ENCODE assay signal across 26 cellular contexts in the genomic region with DNA sequence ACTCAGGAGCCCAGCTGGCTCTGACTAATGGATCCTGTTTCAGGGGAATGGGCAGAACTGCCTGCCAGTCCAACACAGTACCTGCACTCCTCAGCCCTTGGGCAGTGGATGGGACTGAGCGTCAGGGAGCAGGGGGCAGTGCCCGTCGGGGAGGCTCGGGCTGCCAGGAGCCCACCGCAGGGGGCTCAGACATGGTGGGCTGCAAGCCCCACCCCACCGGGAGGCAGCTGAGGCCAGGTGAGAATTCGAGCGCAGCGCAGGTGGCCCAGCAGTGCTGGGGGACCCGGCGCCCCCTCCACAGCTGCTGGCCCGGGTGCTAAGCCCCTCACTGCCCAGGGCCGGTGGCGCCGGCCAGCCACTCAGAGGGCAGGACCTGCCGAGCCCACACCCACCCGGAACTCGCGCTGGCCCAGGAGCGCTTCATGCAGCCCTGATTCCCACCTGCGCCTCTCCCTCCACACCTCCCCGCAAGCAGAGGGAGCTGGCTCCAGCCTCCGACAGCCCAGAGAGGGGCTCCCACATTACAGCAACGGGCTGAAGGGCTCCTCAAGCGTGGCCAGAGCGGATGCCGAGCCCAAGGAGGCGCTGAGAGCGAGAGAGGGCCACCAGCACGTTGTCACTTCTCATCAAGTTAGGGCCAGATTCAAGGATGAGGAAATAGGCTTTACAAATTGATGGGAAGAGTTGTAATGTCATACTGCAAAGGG.
"Had no signal": no experiment of that assay in that cellular context is flagged by ENCODE, and none has a peak within 500 bp of the region (broad histone marks: within the 10 kb centered on the region; RNA-seq: fewer than 3 reads in every experiment).

No MANE protein-coding gene starts in this region.

- H3K36me3 Mint-ChIP-seq: mesothelial cell of epicardium, naive B cell, natural killer cell, neural progenitor cell had no signal

- H3K4me1 ChIP-seq: heart right ventricle, left lung, neural progenitor cell, right atrium auricular region, suprapubic skin, tibial artery, uterus had no signal

- H3K27me3 ChIP-seq: heart right ventricle, hepatocyte, left lung, neural progenitor cell, ovary, right atrium auricular region, suprapubic skin, tibial artery, uterus had no signal

- H3K27me3 Mint-ChIP-seq: naive B cell, progenitor cell of endocrine pancreas had no signal

- H3K9me3 ChIP-seq: ovary, right atrium auricular region, thoracic aorta, uterus had no signal

- H3K4me3 Mint-ChIP-seq: mesothelial cell of epicardium, naive B cell, natural killer cell, nephron progenitor cell, neural progenitor cell had no signal

- ATAC-seq: heart right ventricle, left colon, left lung, natural killer cell, sciatic nerve had no signal

- H3K27ac ChIP-seq: heart right ventricle, hepatocyte, left lung, neural progenitor cell, ovary, right atrium auricular region, skin epidermis, suprapubic skin, thoracic aorta, tibial artery, uterus had no signal

- H3K36me3 ChIP-seq: heart right ventricle, left lung, neural progenitor cell, ovary, right atrium auricular region, suprapubic skin, thoracic aorta, tibial artery, uterus had no signal

- H3K4me3 ChIP-seq: heart right ventricle, hepatocyte, left lung, lung, neural progenitor cell, ovary, right atrium auricular region, skin epidermis, suprapubic skin, thoracic aorta, tibial artery, uterus had no signal

- H3K27ac Mint-ChIP-seq: mesothelial cell of epicardium, naive B cell, natural killer cell, nephron progenitor cell, neural progenitor cell, progenitor cell of endocrine pancreas had no signal

- H3K4me1 Mint-ChIP-seq: mesothelial cell of epicardium, naive B cell, natural killer cell, nephron progenitor cell, neural progenitor cell had no signal

- DNase-seq: heart right ventricle; left colon; mesendoderm; naive B cell; natural killer cell; nephron progenitor cell; ovary; stimulated activated CD4-positive, alpha-beta T cell treated with anti-CD3 and anti-CD28 coated beads, Interleukin-12 subunit alpha, Interleukin-12 subunit beta, amount 100 ng/mL, for 4 hours; stimulated activated CD4-positive, alpha-beta T cell treated with anti-CD3 and anti-CD28 coated beads, Interleukin-15, amount 100 ng/mL, for 24 hours; stimulated activated CD4-positive, alpha-beta T cell treated with anti-CD3 and anti-CD28 coated beads, Interleukin-2, amount 100 ng/mL, for 24 hours; stimulated activated CD4-positive, alpha-beta T cell treated with anti-CD3 and anti-CD28 coated beads, Interleukin-4, amount 100 ng/mL, for 1 hour; stimulated activated naive CD4-positive, alpha-beta T cell treated with Interleukin-2 at 50 U/mL for 16 hours; tibial artery; trophoblast cell; uterus had no signal
